Comparison of ENCODE assay signal across 1 cellular context in genomic region chr7:74343281-74344127, GRCh38.
A peak's percentile ranks its signal among the peaks of the same experiment; 100 is the strongest.
TF ChIP-seq lines count a peak whose summit lies in the region.

No MANE protein-coding gene starts in this region.

TF ChIP-seq in K562, 482 proteins besides CTCF, POLR2A, EP300 and RAD21 (continued from another document and continues in another):
- TF ChIP-seq CHD7 (IDR thresholded peaks at IDR 0.05; ENCODE audit: low read depth, low read length) = no peak
- TF ChIP-seq HMBOX1 (IDR thresholded peaks at IDR 0.05) = no peak
- TF ChIP-seq ZNF518B (CRISPR knock-in tag; IDR thresholded peaks at IDR 0.05) = no peak
- no peak for TF ChIP-seq ZNF174 (CRISPR knock-in tag; IDR thresholded peaks at IDR 0.05)
- no peak for TF ChIP-seq SMARCA5 (IDR thresholded peaks at IDR 0.05)
- no peak for TF ChIP-seq ZNF740 (CRISPR knock-in tag; IDR thresholded peaks at IDR 0.05)
- no peak for TF ChIP-seq ZNF740 (tag; IDR thresholded peaks at IDR 0.05)
- TF ChIP-seq EGR1 (conservative IDR thresholded peaks at IDR 0.05) = peak; percentile 60
- no peak for TF ChIP-seq HDAC3 (IDR thresholded peaks at IDR 0.05; ENCODE audit: borderline replicate concordance, partially characterized antibody)
- no peak for TF ChIP-seq KLF6 (CRISPR knock-in tag; IDR thresholded peaks at IDR 0.05; ENCODE audit: borderline replicate concordance)
- no peak for TF ChIP-seq NFATC3 (IDR thresholded peaks at IDR 0.05)
- peak; percentile 80 for TF ChIP-seq DPF2 (IDR thresholded peaks at IDR 0.05)
- TF ChIP-seq IRF9 (tag; IDR thresholded peaks at IDR 0.05) = no peak
- no peak for TF ChIP-seq EZH2 (IDR thresholded peaks at IDR 0.05; ENCODE audit: borderline replicate concordance, low read depth, low read length)
- no peak for TF ChIP-seq MECOM (CRISPR knock-in tag; IDR thresholded peaks at IDR 0.05)
- TF ChIP-seq SUPT5H (IDR thresholded peaks at IDR 0.05) = no peak
- no peak for TF ChIP-seq SETDB1 (IDR thresholded peaks at IDR 0.05; ENCODE audit: low read length)
- TF ChIP-seq ZNF23 (CRISPR knock-in tag; IDR thresholded peaks at IDR 0.05) = no peak
- 0 out of 2 replicates have a peak, but pooled peaks have one; percentile 5 for TF ChIP-seq SPI1 (IDR thresholded peaks at IDR 0.05; ENCODE audit: borderline replicate concordance, low read depth, low read length)
- no peak for TF ChIP-seq KLF1 (tag; IDR thresholded peaks at IDR 0.05)
- TF ChIP-seq NFXL1 (CRISPR knock-in tag; IDR thresholded peaks at IDR 0.05) = no peak
- TF ChIP-seq SRSF9 (IDR thresholded peaks at IDR 0.05; ENCODE audit: borderline replicate concordance, low read depth, low read length) = no peak
- TF ChIP-seq NFRKB (IDR thresholded peaks at IDR 0.05; ENCODE audit: low read depth) = no peak
- TF ChIP-seq ZHX1 (conservative IDR thresholded peaks at IDR 0.05; ENCODE audit: low read length) = no peak
- TF ChIP-seq HLTF (IDR thresholded peaks at IDR 0.05) = no peak
- no peak for TF ChIP-seq ZNF717 (CRISPR knock-in tag; IDR thresholded peaks at IDR 0.05)
- TF ChIP-seq STAG1 (CRISPR knock-in tag; IDR thresholded peaks at IDR 0.05; ENCODE audit: borderline replicate concordance) = no peak
- no peak for TF ChIP-seq POLR2G (IDR thresholded peaks at IDR 0.05; ENCODE audit: low read depth, low read length)
- TF ChIP-seq BCLAF1 (IDR thresholded peaks at IDR 0.05; ENCODE audit: borderline replicate concordance in 1 of 2, control insufficient read depth in 1 of 2, low read depth in 2 of 2, low read length in 1 of 2) = no peak
- TF ChIP-seq ZNF143 (CRISPR knock-in tag; IDR thresholded peaks at IDR 0.05) = no peak
- peak; percentile 51; the same call in 1 of the 2 replicates for TF ChIP-seq MYNN (IDR thresholded peaks at IDR 0.05)
- no peak for TF ChIP-seq MYNN (CRISPR knock-in tag; IDR thresholded peaks at IDR 0.05)
- 0 out of 4 replicates have a peak, but pooled peaks of 1 of the 2 experiments have one; percentile 15 for TF ChIP-seq KDM1A (IDR thresholded peaks at IDR 0.05)
- TF ChIP-seq FOXJ2 (tag; IDR thresholded peaks at IDR 0.05) = no peak
- peak; percentile 88 for TF ChIP-seq ZNF384 (IDR thresholded peaks at IDR 0.05; ENCODE audit: low read depth, low read length)
